8 cellular contexts compared by ENCODE assay signal in the genomic region with DNA sequence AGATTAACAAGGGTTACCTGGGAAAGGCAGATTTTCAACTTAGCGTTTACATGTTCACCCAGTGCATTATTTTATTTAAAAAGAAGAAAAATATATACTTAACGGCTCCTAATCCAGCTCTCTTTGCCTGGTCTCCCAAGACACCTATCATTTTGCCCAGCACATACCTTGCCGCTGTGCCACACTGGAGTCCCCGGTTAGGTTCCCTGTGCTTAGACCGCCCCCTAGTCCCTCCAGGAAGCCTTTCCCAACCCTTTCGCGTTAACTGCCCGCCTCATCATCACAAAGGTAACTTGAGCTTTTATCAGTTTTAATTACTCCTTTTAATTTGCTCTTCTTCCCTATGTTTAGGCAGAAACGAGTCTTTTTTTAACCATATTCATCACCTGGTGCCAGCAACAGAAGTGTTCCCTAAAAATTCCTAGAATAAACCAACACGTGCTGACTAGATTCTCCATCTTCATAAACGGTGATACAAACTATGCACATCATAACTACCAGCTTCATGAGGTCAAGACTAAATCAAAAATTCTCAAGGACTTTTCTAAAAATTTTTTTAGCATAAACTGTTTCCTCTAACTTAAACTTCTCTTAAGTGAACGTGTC. TPM values are rescaled to one million over a fixed set of nuclear protein-coding genes. Genes with fewer than 3 reads are reported as not detected.
DNase-seq lines count a peak whose midpoint lies in the region; ATAC-seq and TF ChIP-seq lines count a peak whose summit lies in the region.

No MANE protein-coding gene starts in this region.

- no peak for TF ChIP-seq POLR2A in sigmoid colon (IDR thresholded peaks at IDR 0.05)

- H3K4me3 ChIP-seq in sigmoid colon: peak overlapping the region; percentile 54 to 72 (median 70)

- TF ChIP-seq EP300 in sigmoid colon (IDR thresholded peaks at IDR 0.05): no peak

- POLR2A ChIA-PET in activated naive CD8-positive, alpha-beta T cell treated with anti-CD3 and anti-CD28 coated beads, Interleukin-2, amount 10 ng/mL, durations not matched to agents 7 days and 5 days (lab: Charles Lee): interaction anchor here (0.7 to 3.5 kb wide), 4 partner anchors 8 to 20 kb away, joined by 3 to 29 read pairs (median 3); a partner anchor contains a TSS

- H3K27ac Mint-ChIP-seq in activated naive CD8-positive, alpha-beta T cell treated with anti-CD3 and anti-CD28 coated beads, Interleukin-2, amount 10 ng/mL, durations not matched to agents 7 days and 5 days: peak overlapping the region; percentile 75

- no peaks in the 10 kb centered on the region for H3K27me3 ChIP-seq in sigmoid colon

- H3K4me1 Mint-ChIP-seq in activated naive CD8-positive, alpha-beta T cell treated with anti-CD3 and anti-CD28 coated beads, Interleukin-2, amount 10 ng/mL, durations not matched to agents 7 days and 5 days: peaks cover 16% of the 10 kb centered on the region

- ATAC-seq in activated naive CD8-positive, alpha-beta T cell treated with anti-CD3 and anti-CD28 coated beads, Interleukin-2, amount 10 ng/mL, durations not matched to agents 7 days and 5 days (ENCODE audit: low read depth): no peak
- no peak for ATAC-seq in GM19455 (IDR thresholded peaks at IDR 0.05; ENCODE audit: unreplicated experiment)

- peak overlapping the region; percentile 86 for H3K4me3 Mint-ChIP-seq in activated naive CD8-positive, alpha-beta T cell treated with anti-CD3 and anti-CD28 coated beads, Interleukin-2, amount 10 ng/mL, durations not matched to agents 7 days and 5 days

- H3K36me3 Mint-ChIP-seq in activated naive CD8-positive, alpha-beta T cell treated with anti-CD3 and anti-CD28 coated beads, Interleukin-2, amount 10 ng/mL, durations not matched to agents 7 days and 5 days: peaks cover 20% of the 10 kb centered on the region

- peak overlapping the region; percentile 94 to 96 (median 94) for H3K27ac ChIP-seq in sigmoid colon

- H3K9me3 ChIP-seq in sigmoid colon: no peaks in the 10 kb centered on the region

- H3K27me3 Mint-ChIP-seq in activated naive CD8-positive, alpha-beta T cell treated with anti-CD3 and anti-CD28 coated beads, Interleukin-2, amount 10 ng/mL, durations not matched to agents 7 days and 5 days: no peaks in the 10 kb centered on the region

- DNase-seq in DMS53 treated with DMSO at 0.1 percent for 48 hours (lab: John Stamatoyannopoulos, UW; ENCODE audit: unreplicated experiment): peak; percentile 69
- peak; percentile 39 for DNase-seq in M059J (ENCODE audit: low read depth)
- no peak for DNase-seq in activated naive CD8-positive, alpha-beta T cell treated with anti-CD3 and anti-CD28 coated beads, Interleukin-2, amount 10 ng/mL, durations not matched to agents 7 days and 5 days
- DNase-seq in hippocampal formation (lab: John Stamatoyannopoulos, UW): peak; percentile 3 to 18
- no peak for DNase-seq in sigmoid colon
- no peak for DNase-seq in RPMI8226
- no peak for DNase-seq in GOT3 (lab: John Stamatoyannopoulos, UW)

- H3K9me3 Mint-ChIP-seq in activated naive CD8-positive, alpha-beta T cell treated with anti-CD3 and anti-CD28 coated beads, Interleukin-2, amount 10 ng/mL, durations not matched to agents 7 days and 5 days: no peaks in the 10 kb centered on the region

- WGBS in sigmoid colon, 2 donors: 22 to 52% methylated on average over 12 of the region's 12 CpGs

- H3K36me3 ChIP-seq in sigmoid colon: peaks cover 0 to 47% (median 12%) of the 10 kb centered on the region in 4 donors

- intact Hi-C loops in sigmoid colon (cut with DNase I): no loop called here

- peak in 1 of 4 experiments; percentile 18 for TF ChIP-seq CTCF in sigmoid colon (IDR thresholded peaks at IDR 0.05)

- peaks cover 0 to 13% (median 10%) of the 10 kb centered on the region in 4 donors for H3K4me1 ChIP-seq in sigmoid colon

RNA-seq across cellular contexts. Expression of a gene that starts 19.7 kb away (rescaled TPM):
- 265 and 312 TPM in 2 replicates for total RNA-seq in M059J (2014; rRNA removed; shearing (Covaris generic))
- 100 to 1,000 TPM in 1 of 2 experiments, 10 to 100 TPM in 1; 99.1 to 102 TPM for total RNA-seq in activated naive CD8-positive, alpha-beta T cell treated with anti-CD3 and anti-CD28 coated beads, Interleukin-2, amount 10 ng/mL, durations not matched to agents 7 days and 5 days
- total RNA-seq in sigmoid colon: 100 to 1,000 TPM in 1 of 4 donors, 10 to 100 TPM in 3; 49.0 to 102 (median 76.6) TPM
- polyA plus RNA-seq in sigmoid colon: 10 to 100 TPM; 59.5 to 94.6 (median 71.1) TPM

RNA-seq across cellular contexts. Expression of a gene that starts 31.7 kb away (rescaled TPM):
- 30.6 and 36.0 TPM in 2 replicates for total RNA-seq in M059J (2014; rRNA removed; shearing (Covaris generic))
- 10 to 100 TPM; 22.2 to 22.9 TPM for total RNA-seq in activated naive CD8-positive, alpha-beta T cell treated with anti-CD3 and anti-CD28 coated beads, Interleukin-2, amount 10 ng/mL, durations not matched to agents 7 days and 5 days
- 10 to 100 TPM; 15.0 to 22.3 (median 20.1) TPM for total RNA-seq in sigmoid colon
- polyA plus RNA-seq in sigmoid colon: 10 to 100 TPM in 2 of 3 donors, 1 to 10 TPM in 1; 8.4 to 11.9 (median 10.4) TPM

RNA-seq across cellular contexts. Expression of a gene that starts 43.4 kb away (rescaled TPM):
- 47.6 and 53.1 TPM in 2 replicates for total RNA-seq in M059J (2014; rRNA removed; shearing (Covaris generic))
- total RNA-seq in activated naive CD8-positive, alpha-beta T cell treated with anti-CD3 and anti-CD28 coated beads, Interleukin-2, amount 10 ng/mL, durations not matched to agents 7 days and 5 days: 10 to 100 TPM; 29.4 to 30.4 TPM
- total RNA-seq in sigmoid colon: 10 to 100 TPM; 11.4 to 27.1 (median 18.0) TPM
- polyA plus RNA-seq in sigmoid colon: 10 to 100 TPM; 21.6 to 32.3 (median 24.7) TPM

Comparison
In these comparisons a context has a peak if more than half of its experiments do, and no peak if none do; other contexts are left out.
1. DNase-seq: peak in DMS53 treated with DMSO at 0.1 percent for 48 hours (single experiment), M059J (single experiment) and hippocampal formation (2 of 2); none in activated naive CD8-positive, alpha-beta T cell treated with anti-CD3 and anti-CD28 coated beads, Interleukin-2, amount 10 ng/mL, durations not matched to agents 7 days and 5 days (single experiment), sigmoid colon (single experiment), RPMI8226 (single experiment) and GOT3 (single experiment).